Comparison of ENCODE assay signal across 1 cellular context in the genomic region with DNA sequence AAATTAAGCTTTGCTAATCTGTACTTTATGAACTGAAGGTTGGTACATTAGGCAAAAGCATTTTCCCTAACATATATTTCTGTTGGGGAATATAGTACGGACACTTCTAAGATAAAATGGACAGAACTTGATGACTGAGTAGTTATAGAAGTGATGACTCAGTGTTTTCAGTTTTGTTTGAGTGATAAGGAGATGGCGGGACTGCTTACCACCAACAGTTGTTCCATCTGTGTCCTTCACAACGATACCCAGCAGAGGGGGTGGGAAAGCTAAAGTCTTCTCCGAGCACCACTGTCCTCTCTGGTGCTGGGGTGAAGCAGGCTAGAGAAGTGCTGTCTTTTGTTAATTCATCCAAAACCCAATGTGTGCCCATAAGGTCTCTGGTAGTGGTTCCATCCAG.
TF ChIP-seq lines count a peak whose summit lies in the region.

No MANE protein-coding gene starts in this region.

TF ChIP-seq in GM12878, 131 proteins besides CTCF, POLR2A, EP300 and RAD21:
- TF ChIP-seq NFIC (IDR thresholded peaks at IDR 0.05; ENCODE audit: low read depth, low read length) (no peak), IKZF1 (conservative IDR thresholded peaks at IDR 0.05) (no peak)
TF ChIP-seq in GM12878: peak in this region for 0.
